Comparison of ENCODE assay signal across 15 cellular contexts in genomic region chr2:134642938-134643337, GRCh38.
DNase-seq lines count a peak whose midpoint lies in the region; ATAC-seq and TF ChIP-seq lines count a peak whose summit lies in the region.
"Had no signal": no experiment of that assay in that cellular context is flagged by ENCODE, and none has a peak within 500 bp of the region (broad histone marks: within the 10 kb centered on the region; RNA-seq: fewer than 3 reads in every experiment).

No MANE protein-coding gene starts in this region.

- H3K36me3 Mint-ChIP-seq in CD14-positive monocyte = no peaks in the 10 kb centered on the region

- peak overlapping the region; percentile 61 for H3K4me2 ChIP-seq in OCI-LY3 (ENCODE audit: low read length)

- ATAC-seq in GM18868 (IDR thresholded peaks at IDR 0.05; ENCODE audit: unreplicated experiment) = peak; percentile 44
- ATAC-seq in GM18907 (IDR thresholded peaks at IDR 0.05; ENCODE audit: unreplicated experiment) = peak; percentile 62
- ATAC-seq in HG02884 (IDR thresholded peaks at IDR 0.05; ENCODE audit: unreplicated experiment) = peak; percentile 49

- H4K20me1 ChIP-seq in OCI-LY3 (ENCODE audit: insufficient read depth, low read length) = no peaks in the 10 kb centered on the region

- H3K36me3 ChIP-seq in OCI-LY3 (replicated peaks; ENCODE audit: low read depth, low read length) (peaks cover 3% of the 10 kb centered on the region), ascending aorta (no peaks in the 10 kb centered on the region)
- H3K36me3 ChIP-seq: BE2C had no signal

- H3K4me3 ChIP-seq in OCI-LY3 (ENCODE audit: low read length) = peak overlapping the region; percentile 49
- H3K4me3 ChIP-seq in ascending aorta = no peak overlapping the region

- H3K9me3 Mint-ChIP-seq in CD14-positive monocyte = peaks cover 0 to 8% (median 0%) of the 10 kb centered on the region in 7 donors
- H3K9me3 Mint-ChIP-seq: CD4-positive, alpha-beta T cell; H9 had no signal

- intact Hi-C loops in ascending aorta (cut with DNase I) (no loop called here), CD14-positive monocyte (cut with micrococcal nuclease) (no loop called here)

- peaks cover 57% of the 10 kb centered on the region for H3K79me2 ChIP-seq in OCI-LY3 (ENCODE audit: low read length)

- no peak overlapping the region for H2AFZ ChIP-seq in OCI-LY3 (ENCODE audit: low read depth, low read length)

- H3K4me1 Mint-ChIP-seq in CD14-positive monocyte = no peaks in the 10 kb centered on the region
- H3K4me1 Mint-ChIP-seq: H9 had no signal

- no peaks in the 10 kb centered on the region for H3K27me3 ChIP-seq in OCI-LY3 (ENCODE audit: low read depth, low read length)
- H3K27me3 ChIP-seq in ascending aorta = no peaks in the 10 kb centered on the region
- H3K27me3 ChIP-seq: BE2C had no signal

- no peak overlapping the region for H3K27ac Mint-ChIP-seq in CD14-positive monocyte
- H3K27ac Mint-ChIP-seq: CD4-positive, alpha-beta T cell; H9 had no signal

- no peak overlapping the region for H3K27ac ChIP-seq in OCI-LY3 (ENCODE audit: low read length)
- no peak overlapping the region for H3K27ac ChIP-seq in ascending aorta
- H3K27ac ChIP-seq: HL-60 had no signal

- DNase-seq in midbrain (lab: John Stamatoyannopoulos, UW) = no peak
- DNase-seq in ascending aorta (ENCODE audit: low spot score in 2 of 2) = no peak
- no peak for DNase-seq in activated gamma-delta T cell (lab: John Stamatoyannopoulos, UW)
- DNase-seq in CD14-positive monocyte (ENCODE audit: low spot score) = no peak
- DNase-seq: ACHN; BE2C; C1 segment of cervical spinal cord; Caco-2; CD4-positive, alpha-beta T cell; H9 had no signal

- H3K4me1 ChIP-seq in OCI-LY3 (ENCODE audit: low read length) = peaks cover 50% of the 10 kb centered on the region
- H3K4me1 ChIP-seq in ascending aorta = no peaks in the 10 kb centered on the region
- H3K4me1 ChIP-seq: BE2C, Caco-2 had no signal

- peak overlapping the region; percentile 17; the same call in 1 of the 2 replicates for H3K9ac ChIP-seq in OCI-LY3 (ENCODE audit: low read length)

- peaks cover 0 to 4% (median 0%) of the 10 kb centered on the region in 3 donors for H3K27me3 Mint-ChIP-seq in CD14-positive monocyte (ENCODE audit: low read depth in 3 of 3)
- H3K27me3 Mint-ChIP-seq: CD4-positive, alpha-beta T cell had no signal

- H3K4me3 Mint-ChIP-seq in CD14-positive monocyte = no peak overlapping the region
- H3K4me3 Mint-ChIP-seq: CD4-positive, alpha-beta T cell; H9 had no signal

- H3K9me3 ChIP-seq in OCI-LY3 (ENCODE audit: insufficient read depth, low read length) (no peaks in the 10 kb centered on the region), ascending aorta (no peaks in the 10 kb centered on the region)
- H3K9me3 ChIP-seq: BE2C, Caco-2 had no signal

- no peak for TF ChIP-seq CTCF in OCI-LY3 (IDR thresholded peaks at IDR 0.05; ENCODE audit: low read depth, low read length)
- no peak for TF ChIP-seq CTCF in ascending aorta (IDR thresholded peaks at IDR 0.05)
- no peak for TF ChIP-seq CTCF in CD14-positive monocyte (IDR thresholded peaks at IDR 0.05)
